Comparison of ENCODE assay signal across 11 cellular contexts in genomic region chr1:203274603-203275381, GRCh38. TPM values are rescaled to one million over a fixed set of nuclear protein-coding genes. Genes with fewer than 3 reads are reported as not detected.
DNase-seq lines count a peak whose midpoint lies in the region; ATAC-seq and TF ChIP-seq lines count a peak whose summit lies in the region.
"Had no signal": no experiment of that assay in that cellular context is flagged by ENCODE, and none has a peak within 500 bp of the region (broad histone marks: within the 10 kb centered on the region; RNA-seq: fewer than 3 reads in every experiment).

No MANE protein-coding gene starts in this region.

- peak overlapping the region; percentile 40 for H3K27ac Mint-ChIP-seq in stimulated activated naive CD8-positive, alpha-beta T cell treated with anti-CD3 and anti-CD28 coated beads, Interleukin-15, Interleukin-2, amounts not matched to agents 100 ng/mL and 50 ng/mL, for 24 hours
- H3K27ac Mint-ChIP-seq in naive thymus-derived CD4-positive, alpha-beta T cell, result peak overlapping the region; percentile 60 to 98 (median 86)
- H3K27ac Mint-ChIP-seq in WTC11, result no peak overlapping the region

- no peaks in the 10 kb centered on the region for H3K36me3 Mint-ChIP-seq in stimulated activated naive CD8-positive, alpha-beta T cell treated with anti-CD3 and anti-CD28 coated beads, Interleukin-15, Interleukin-2, amounts not matched to agents 100 ng/mL and 50 ng/mL, for 24 hours (ENCODE audit: low read depth)
- no peaks in the 10 kb centered on the region for H3K36me3 Mint-ChIP-seq in naive thymus-derived CD4-positive, alpha-beta T cell
- H3K36me3 Mint-ChIP-seq in WTC11, result no peaks in the 10 kb centered on the region

- no peaks in the 10 kb centered on the region for H3K9me3 ChIP-seq in naive thymus-derived CD4-positive, alpha-beta T cell (ENCODE audit: control insufficient read depth in 2 of 3, low read length in 3 of 3)
- no peaks in the 10 kb centered on the region for H3K9me3 ChIP-seq in aorta (ENCODE audit: control insufficient read depth, low read length)

- DNase-seq in stimulated activated naive CD8-positive, alpha-beta T cell treated with anti-CD3 and anti-CD28 coated beads, Interleukin-15, Interleukin-2, amounts not matched to agents 100 U/mL and 50 U/mL, for 24 hours, result no peak
- peak; percentile 96 for DNase-seq in epithelial cell of esophagus (ENCODE audit: low read depth)
- no peak for DNase-seq in naive thymus-derived CD4-positive, alpha-beta T cell
- peak in 1 of 2 donors; percentile 86 for DNase-seq in aorta
- DNase-seq in NCI-H82 treated with DMSO at 0.1 percent for 48 hours (lab: John Stamatoyannopoulos, UW; ENCODE audit: unreplicated experiment), result no peak
- DNase-seq in WTC11 (ENCODE audit: low spot score), result no peak
- DNase-seq: NCI-H526 had no signal

- H3K27me3 Mint-ChIP-seq in stimulated activated naive CD8-positive, alpha-beta T cell treated with anti-CD3 and anti-CD28 coated beads, Interleukin-15, Interleukin-2, amounts not matched to agents 100 ng/mL and 50 ng/mL, for 24 hours, result no peaks in the 10 kb centered on the region
- no peaks in the 10 kb centered on the region for H3K27me3 Mint-ChIP-seq in naive thymus-derived CD4-positive, alpha-beta T cell
- peaks cover 47% of the 10 kb centered on the region for H3K27me3 Mint-ChIP-seq in WTC11 (ENCODE audit: low read depth)

- POLR2A ChIA-PET in naive thymus-derived CD4-positive, alpha-beta T cell (lab: Charles Lee), result interaction anchor here (0.6 to 31.3 kb wide), 6 partner anchors 14 to 299 kb away, joined by 3 to 1812 read pairs (median 8); partner anchors contain the start of gene BTG2
- POLR2A ChIA-PET in WTC11 (lab: Charles Lee), result no interaction called here

- H3K4me3 ChIP-seq in epithelial cell of esophagus (ENCODE audit: low read length) (no peak overlapping the region), aorta (ENCODE audit: low read length in 2 of 2) (no peak overlapping the region)
- H3K4me3 ChIP-seq in naive thymus-derived CD4-positive, alpha-beta T cell (ENCODE audit: low read length), result no peak overlapping the region

- no peak for ATAC-seq in stimulated activated naive CD8-positive, alpha-beta T cell treated with anti-CD3 and anti-CD28 coated beads, Interleukin-15, Interleukin-2, amounts not matched to agents 100 U/mL and 50 U/mL, for 24 hours
- no peak for ATAC-seq in naive thymus-derived CD4-positive, alpha-beta T cell
- ATAC-seq in aorta (ENCODE audit: low FRiP score) (peak; percentile 17), HG02885 (IDR thresholded peaks at IDR 0.05; ENCODE audit: poor library complexity, unreplicated experiment) (no peak), WTC11 (no peak)

- CTCF ChIA-PET in naive thymus-derived CD4-positive, alpha-beta T cell (lab: Charles Lee), result interaction anchor here (0.8 to 15.6 kb wide), 9 partner anchors 8 to 214 kb away, joined by 3 to 480 read pairs (median 13); no protein-coding TSS in a partner anchor
- CTCF ChIA-PET in WTC11 (lab: Charles Lee), result interaction anchor here (0.8 to 2.4 kb wide), 12 partner anchors 7 to 236 kb away, joined by 3 to 39 read pairs (median 4); no protein-coding TSS in a partner anchor

- peaks cover 6 to 61% of the 10 kb centered on the region in 2 donors for H3K4me1 ChIP-seq in naive thymus-derived CD4-positive, alpha-beta T cell (ENCODE audit: control insufficient read depth in 2 of 2, insufficient read depth in 2 of 2, low read length in 2 of 2)
- H3K4me1 ChIP-seq in aorta (ENCODE audit: control insufficient read depth in 1 of 2, insufficient read depth in 2 of 2, low read length in 2 of 2), result peaks cover 3 to 4% of the 10 kb centered on the region in 2 donors

- WGBS in aorta, 2 donors, result 15 to 21% methylated on average over 12 of the region's 12 CpGs

- H3K27me3 ChIP-seq in naive thymus-derived CD4-positive, alpha-beta T cell (ENCODE audit: control insufficient read depth in 2 of 2, insufficient read depth in 2 of 2, low read length in 2 of 2), result no peaks in the 10 kb centered on the region
- no peaks in the 10 kb centered on the region for H3K27me3 ChIP-seq in aorta (ENCODE audit: control insufficient read depth in 1 of 2, insufficient read depth in 2 of 2, low read length in 1 of 2)

- peak overlapping the region; percentile 71 for H3K4me3 Mint-ChIP-seq in stimulated activated naive CD8-positive, alpha-beta T cell treated with anti-CD3 and anti-CD28 coated beads, Interleukin-15, Interleukin-2, amounts not matched to agents 100 ng/mL and 50 ng/mL, for 24 hours
- H3K4me3 Mint-ChIP-seq in naive thymus-derived CD4-positive, alpha-beta T cell, result peak overlapping the region; percentile 25 to 83 (median 79)
- no peak overlapping the region for H3K4me3 Mint-ChIP-seq in WTC11

- H3K36me3 ChIP-seq in naive thymus-derived CD4-positive, alpha-beta T cell (ENCODE audit: control insufficient read depth in 2 of 3, insufficient read depth in 3 of 3, low read length in 3 of 3), result no peaks in the 10 kb centered on the region
- no peaks in the 10 kb centered on the region for H3K36me3 ChIP-seq in aorta (ENCODE audit: control insufficient read depth in 1 of 2, insufficient read depth in 2 of 2, low read length in 1 of 2)

- intact Hi-C loops in naive thymus-derived CD4-positive, alpha-beta T cell (cut with micrococcal nuclease), result loop anchor here in 1 of 2 donors (10.0 kb wide), 1 partner anchor 490 kb away; the partner anchor contains the start of gene LAX1
- intact Hi-C loops in aorta (cut with DNase I), result loop anchor here (5.0 kb wide), 2 partner anchors 33 to 213 kb away; partner anchors contain the start of gene BTG2 (in 1 of the 2)

- H3K27ac ChIP-seq in naive thymus-derived CD4-positive, alpha-beta T cell (ENCODE audit: low read depth, low read length), result no peak overlapping the region
- H3K27ac ChIP-seq in aorta (ENCODE audit: low read depth in 1 of 2, low read length in 2 of 2), result peak overlapping the region; percentile 71 to 76

- H3K4me1 Mint-ChIP-seq in stimulated activated naive CD8-positive, alpha-beta T cell treated with anti-CD3 and anti-CD28 coated beads, Interleukin-15, Interleukin-2, amounts not matched to agents 100 ng/mL and 50 ng/mL, for 24 hours (ENCODE audit: low read depth), result peaks cover 73% of the 10 kb centered on the region
- H3K4me1 Mint-ChIP-seq in naive thymus-derived CD4-positive, alpha-beta T cell, result peaks cover 32 to 83% (median 75%) of the 10 kb centered on the region in 7 donors
- peaks cover 22% of the 10 kb centered on the region for H3K4me1 Mint-ChIP-seq in WTC11

- H3K9me3 Mint-ChIP-seq in stimulated activated naive CD8-positive, alpha-beta T cell treated with anti-CD3 and anti-CD28 coated beads, Interleukin-15, Interleukin-2, amounts not matched to agents 100 ng/mL and 50 ng/mL, for 24 hours, result no peaks in the 10 kb centered on the region
- no peaks in the 10 kb centered on the region for H3K9me3 Mint-ChIP-seq in naive thymus-derived CD4-positive, alpha-beta T cell
- no peaks in the 10 kb centered on the region for H3K9me3 Mint-ChIP-seq in WTC11

- TF ChIP-seq CTCF in epithelial cell of esophagus (IDR thresholded peaks at IDR 0.05; ENCODE audit: insufficient read depth, low read depth, low read length, missing control alignments) (no peak), WTC11 (IDR thresholded peaks at IDR 0.05) (no peak)

TF ChIP-seq in WTC11, 78 proteins besides CTCF, POLR2A, EP300 and RAD21 (continues in another document):
- no peak for TF ChIP-seq TEAD4 (CRISPR knock-in tag; IDR thresholded peaks at IDR 0.05)
- TF ChIP-seq NR1H2 (CRISPR knock-in tag; IDR thresholded peaks at IDR 0.05), result no peak
- TF ChIP-seq, protein P1, sequence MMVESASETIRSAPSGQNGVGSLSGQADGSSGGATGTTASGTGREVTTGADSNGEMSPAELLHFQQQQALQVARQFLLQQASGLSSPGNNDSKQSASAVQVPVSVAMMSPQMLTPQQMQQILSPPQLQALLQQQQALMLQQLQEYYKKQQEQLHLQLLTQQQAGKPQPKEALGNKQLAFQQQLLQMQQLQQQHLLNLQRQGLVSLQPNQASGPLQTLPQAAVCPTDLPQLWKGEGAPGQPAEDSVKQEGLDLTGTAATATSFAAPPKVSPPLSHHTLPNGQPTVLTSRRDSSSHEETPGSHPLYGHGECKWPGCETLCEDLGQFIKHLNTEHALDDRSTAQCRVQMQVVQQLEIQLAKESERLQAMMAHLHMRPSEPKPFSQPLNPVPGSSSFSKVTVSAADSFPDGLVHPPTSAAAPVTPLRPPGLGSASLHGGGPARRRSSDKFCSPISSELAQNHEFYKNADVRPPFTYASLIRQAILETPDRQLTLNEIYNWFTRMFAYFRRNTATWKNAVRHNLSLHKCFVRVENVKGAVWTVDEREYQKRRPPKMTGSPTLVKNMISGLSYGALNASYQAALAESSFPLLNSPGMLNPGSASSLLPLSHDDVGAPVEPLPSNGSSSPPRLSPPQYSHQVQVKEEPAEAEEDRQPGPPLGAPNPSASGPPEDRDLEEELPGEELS (CRISPR knock-in tag; IDR thresholded peaks at IDR 0.05), result no peak
- no peak for TF ChIP-seq ZNF219 (CRISPR knock-in tag; IDR thresholded peaks at IDR 0.05; ENCODE audit: borderline replicate concordance)
- no peak for TF ChIP-seq ESRRA (CRISPR knock-in tag; IDR thresholded peaks at IDR 0.05; ENCODE audit: borderline replicate concordance)
- no peak for TF ChIP-seq IRF2 (CRISPR knock-in tag; IDR thresholded peaks at IDR 0.05; ENCODE audit: borderline replicate concordance, low read depth)
- no peak for TF ChIP-seq E2F5 (CRISPR knock-in tag; IDR thresholded peaks at IDR 0.05)

RNA-seq across cellular contexts. Expression of gene BTG2, which starts 30.5 kb away (rescaled TPM):
- total RNA-seq in naive thymus-derived CD4-positive, alpha-beta T cell, result 100 to 1,000 TPM; 141 to 654 (median 241) TPM
- 100 to 1,000 TPM; 118 to 211 TPM for polyA plus RNA-seq in naive thymus-derived CD4-positive, alpha-beta T cell
- total RNA-seq in aorta (100 to 1,000 TPM in 1 of 2 donors, 10 to 100 TPM in 1; 51.6 to 302 TPM), WTC11 (2021) (13.5 to 19.4 TPM (median 15.4 TPM) in 3 replicates)
- 100 to 1,000 TPM in 1 of 2 donors, 10 to 100 TPM in 1; 36.2 to 117 TPM for polyA plus RNA-seq in aorta

RNA-seq across cellular contexts. Expression of gene CHIT1, which starts 45.3 kb away (rescaled TPM):
- total RNA-seq in naive thymus-derived CD4-positive, alpha-beta T cell, result 1 to 10 TPM in 4 of 5 experiments, under 1 TPM in 1; 0.76 to 2.2 (median 1.1) TPM
- not detected for polyA plus RNA-seq in naive thymus-derived CD4-positive, alpha-beta T cell
- total RNA-seq in aorta (1 to 10 TPM; 1.3 to 2.2 TPM), WTC11 (2021) (0.15 to 0.39 TPM (median 0.21 TPM) in 3 replicates)
- 10 to 100 TPM in 1 of 2 donors, under 1 TPM in 1; 0.56 to 16.4 TPM for polyA plus RNA-seq in aorta
- total RNA-seq: Daoy, pulmonary artery endothelial cell had no signal
